In the genomic region with DNA sequence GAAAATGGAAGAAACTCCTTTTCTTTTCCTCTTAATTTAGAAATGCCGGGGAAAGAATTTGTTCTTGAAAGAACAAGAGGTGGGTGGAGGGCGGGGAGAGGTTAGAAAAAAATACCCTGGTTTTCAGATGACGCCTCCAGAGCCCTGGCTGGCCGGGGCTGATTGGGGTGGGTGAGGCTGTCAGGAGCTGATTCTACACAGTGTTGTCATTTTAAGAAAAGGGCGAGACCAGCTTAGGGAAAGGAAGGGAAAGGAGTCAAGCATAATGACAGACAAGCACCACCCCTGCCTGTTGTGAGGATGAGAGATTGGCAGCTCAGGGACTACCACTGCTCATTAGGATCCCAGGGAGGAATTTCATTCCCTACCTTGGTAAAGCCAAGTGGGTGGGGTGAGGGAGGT, we compare ENCODE assay signal across 11 cellular contexts. TPM values are rescaled to one million over a fixed set of nuclear protein-coding genes. Genes with fewer than 3 reads are reported as not detected.
DNase-seq lines count a peak whose midpoint lies in the region; ATAC-seq and TF ChIP-seq lines count a peak whose summit lies in the region.
"Had no signal": no experiment of that assay in that cellular context is flagged by ENCODE, and none has a peak within 500 bp of the region (broad histone marks: within the 10 kb centered on the region; RNA-seq: fewer than 3 reads in every experiment).

No MANE protein-coding gene starts in this region.

- intact Hi-C loops in right lobe of liver (cut with DNase I): no loop called here

- TF ChIP-seq POLR2A in right lobe of liver (IDR thresholded peaks at IDR 0.05) (no peak), suprapubic skin (IDR thresholded peaks at IDR 0.05) (no peak)

- WGBS in right lobe of liver (ENCODE audit: insufficient coverage, low coverage, low lambda C conversion rate, missing lambda C conversion rate): 24% methylated on average over 5 of the region's 5 CpGs
- 15% methylated on average over 5 of the region's 5 CpGs for WGBS in suprapubic skin

- DNase-seq in LHCN-M2 (ENCODE audit: low read depth) (peak; percentile 69), dedifferentiated amniotic fluid mesenchymal stem cell (ENCODE audit: extremely low spot score) (peak; percentile 61), right lobe of liver (no peak), suprapubic skin (ENCODE audit: low spot score in 2 of 2) (no peak), glomerular visceral epithelial cell (ENCODE audit: extremely low spot score) (no peak), GM19238 (ENCODE audit: insufficient read length, low spot score) (no peak)
- DNase-seq: naive B cell, NCI-H1417 treated with DMSO at 0.1 percent for 48 hours had no signal

- H3K27ac ChIP-seq in right lobe of liver (peak overlapping the region; percentile 30 to 66 (median 61)), suprapubic skin (peak overlapping the region; percentile 71)

- no peaks in the 10 kb centered on the region for H3K9me3 ChIP-seq in right lobe of liver
- no peaks in the 10 kb centered on the region for H3K9me3 ChIP-seq in suprapubic skin

- H3K27me3 ChIP-seq in right lobe of liver (no peaks in the 10 kb centered on the region), suprapubic skin (no peaks in the 10 kb centered on the region)

- H3K36me3 ChIP-seq in right lobe of liver (no peaks in the 10 kb centered on the region), suprapubic skin (no peaks in the 10 kb centered on the region)

- TF ChIP-seq EP300 in suprapubic skin (IDR thresholded peaks at IDR 0.05): no peak

- peak in 3 of 4 donors; percentile 21 to 26 (median 23) for ATAC-seq in right lobe of liver
- no peak for ATAC-seq in GM19324 (IDR thresholded peaks at IDR 0.05; ENCODE audit: low FRiP score, unreplicated experiment)
- ATAC-seq in HG02642 (IDR thresholded peaks at IDR 0.05; ENCODE audit: poor library complexity, unreplicated experiment): no peak

- TF ChIP-seq CTCF in right lobe of liver (IDR thresholded peaks at IDR 0.05) (no peak), suprapubic skin (IDR thresholded peaks at IDR 0.05) (no peak)

- H3K4me3 ChIP-seq in right lobe of liver (no peak overlapping the region), suprapubic skin (peak overlapping the region; percentile 31)

- H3K4me1 ChIP-seq in right lobe of liver (no peaks in the 10 kb centered on the region), suprapubic skin (peaks cover 19% of the 10 kb centered on the region)

RNA-seq across cellular contexts. Expression of gene FAM180A, which starts 9.9 kb away (rescaled TPM):
- 3.7 and 4.1 TPM in 2 replicates for total RNA-seq in LHCN-M2 (2014; rRNA removed)
- 5.2 TPM for polyA plus RNA-seq in LHCN-M2 (2012)
- total RNA-seq in right lobe of liver: 10 to 100 TPM in 1 of 6 experiments, 1 to 10 TPM in 5; 2.8 to 14.9 (median 6.4) TPM
- 1 to 10 TPM; 2.3 to 5.8 (median 4.9) TPM for total RNA-seq in suprapubic skin
- total RNA-seq: SK-MEL-5 had no signal

RNA-seq across cellular contexts. Expression of gene SLC13A4, which starts 30.5 kb away (rescaled TPM):
- total RNA-seq in LHCN-M2 (2014; rRNA removed) (0.06 TPM in 1 of 2 replicates, not detected in the other), right lobe of liver (under 1 TPM in 4 of 6 experiments, not detected in 2; 0.09 to 0.25 (median 0.18) TPM), suprapubic skin (1 to 10 TPM in 1 of 4 donors, under 1 TPM in 3; 0.15 to 1.9 (median 0.51) TPM)
- 0.60 TPM for polyA plus RNA-seq in LHCN-M2 (2012)

Comparison
In these comparisons a context has a peak if more than half of its experiments do, and no peak if none do; other contexts are left out.
1. DNase-seq: peak in LHCN-M2 (single experiment) and dedifferentiated amniotic fluid mesenchymal stem cell (single experiment); none in right lobe of liver (0 of 3), suprapubic skin (0 of 2), glomerular visceral epithelial cell (single experiment) and GM19238 (single experiment).
2. ATAC-seq: peak in right lobe of liver (3 of 4); none in GM19324 (single experiment) and HG02642 (single experiment).